In the genomic region with DNA sequence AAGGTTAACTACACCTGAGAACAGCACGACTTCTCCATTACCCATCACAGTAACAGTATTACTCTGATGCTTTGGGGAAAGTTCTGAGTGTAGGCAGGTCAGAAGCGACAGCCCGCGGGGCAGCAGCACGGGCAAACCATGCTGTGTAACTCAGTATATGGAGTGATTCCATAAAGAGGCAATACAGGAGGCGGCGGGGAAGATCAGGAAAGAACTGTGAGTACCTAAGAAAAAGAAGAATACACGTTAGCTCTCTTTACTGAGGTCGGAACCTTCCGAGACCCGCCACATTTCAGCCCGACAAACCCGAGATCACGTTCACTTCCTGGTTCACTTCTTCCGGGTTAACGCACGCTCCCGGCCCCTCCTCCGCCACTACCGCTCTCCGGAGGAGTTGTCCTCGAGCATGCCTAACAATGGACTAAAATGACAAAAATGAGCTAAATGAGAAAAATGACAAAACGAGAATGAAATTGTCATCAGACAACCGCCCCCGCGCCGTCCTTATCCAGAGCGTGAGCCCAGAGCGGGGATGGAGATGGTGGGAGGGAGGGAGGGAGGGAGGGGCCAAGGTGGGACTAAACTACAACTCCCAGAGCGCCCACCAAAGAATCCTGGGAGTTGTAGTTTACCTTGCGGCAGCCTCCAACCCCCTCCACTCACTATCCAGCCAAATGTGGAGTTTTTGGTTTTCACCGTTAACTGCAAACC, we compare ENCODE assay signal across 8 cellular contexts. TPM values are rescaled to one million over a fixed set of nuclear protein-coding genes. Genes with fewer than 3 reads are reported as not detected.
DNase-seq lines count a peak whose midpoint lies in the region; ATAC-seq and TF ChIP-seq lines count a peak whose summit lies in the region.

A gene with protein sequence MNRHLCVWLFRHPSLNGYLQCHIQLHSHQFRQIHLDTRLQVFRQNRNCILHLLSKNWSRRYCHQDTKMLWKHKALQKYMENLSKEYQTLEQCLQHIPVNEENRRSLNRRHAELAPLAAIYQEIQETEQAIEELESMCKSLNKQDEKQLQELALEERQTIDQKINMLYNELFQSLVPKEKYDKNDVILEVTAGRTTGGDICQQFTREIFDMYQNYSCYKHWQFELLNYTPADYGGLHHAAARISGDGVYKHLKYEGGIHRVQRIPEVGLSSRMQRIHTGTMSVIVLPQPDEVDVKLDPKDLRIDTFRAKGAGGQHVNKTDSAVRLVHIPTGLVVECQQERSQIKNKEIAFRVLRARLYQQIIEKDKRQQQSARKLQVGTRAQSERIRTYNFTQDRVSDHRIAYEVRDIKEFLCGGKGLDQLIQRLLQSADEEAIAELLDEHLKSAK (minus strand): TSS at position 316 of the 711 bp plus-strand sequence. CDS start 2,669 bp downstream, outside the sequence.

- ATAC-seq in GM21529 (IDR thresholded peaks at IDR 0.05; ENCODE audit: unreplicated experiment) (peak; percentile 93), IMR-90 (ENCODE audit: low read depth) (peak; percentile 99), PC-3 (peak; percentile 97)

- H3K14ac ChIP-seq in IMR-90 (replicated peaks; ENCODE audit: low read depth, low read length), result peak within 1 kb of the TSS; percentile 100

- DNase-seq in DMS114 treated with DMSO at 0.1 percent for 48 hours (lab: John Stamatoyannopoulos, UW; ENCODE audit: unreplicated experiment) (peak; percentile 67), IMR-90 (peak; percentile 69), PC-3 (peak; percentile 73), activated T-cell treated with anti-CD3 and anti-CD28 coated beads for 48 hours (ENCODE audit: low read depth) (peak; percentile 71), erythroblast (lab: John Stamatoyannopoulos, UW) (peak; percentile 87 to 90)
- peak; percentile 57 for DNase-seq in stimulated activated CD8-positive, alpha-beta memory T cell treated with anti-CD3 and anti-CD28 coated beads, Interleukin-7, amount 100 ng/mL, for 24 hours (ENCODE audit: low read depth)

- H3K23ac ChIP-seq in IMR-90 (ENCODE audit: low read depth, low read length), result peak within 1 kb of the TSS; percentile 99

- H3K9me2 ChIP-seq in PC-3 (replicated peaks; ENCODE audit: low read length), result no peaks in the 10 kb centered on the region

- CTCF ChIA-PET in IMR-90 (lab: Yijun Ruan, JAX) (interaction anchor here (0.5 kb wide), 1 partner anchor 301 kb away, joined by 3 read pairs; no protein-coding TSS in a partner anchor), PC-3 (lab: Charles Lee) (no interaction called here)

- dilution Hi-C loops in IMR-90 (cut with HindIII; ENCODE audit: low sequenced_read_pairs, unreplicated experiment), result no loop called here

- peaks cover 2% of the 10 kb centered on the region for H3K4me1 ChIP-seq in IMR-90 (ENCODE audit: control insufficient read depth, insufficient read depth, low read length)
- H3K4me1 ChIP-seq in PC-3 (ENCODE audit: insufficient read depth, low read length), result 0 out of 2 replicates have a peak, but pooled peaks cover 5% of the 10 kb centered on the region
- peaks cover 7% of the 10 kb centered on the region for H3K4me1 ChIP-seq in muscle layer of colon (ENCODE audit: insufficient read depth, low read length)

- peak within 1 kb of the TSS; percentile 100 for H2BK120ac ChIP-seq in IMR-90 (ENCODE audit: low read depth, low read length)

- H2AK9ac ChIP-seq in IMR-90 (replicated peaks; ENCODE audit: low read depth, low read length, poor library complexity), result peak within 1 kb of the TSS; percentile 58

- 0% methylated on average over 5 of the region's 32 CpGs; no CpG with 5 or more reads in 1 of the 2 experiments for WGBS in IMR-90 (ENCODE audit: extremely low coverage in 2 of 2, insufficient read length in 1 of 2), 2 experiments

- peak within 1 kb of the TSS; percentile 100 for H4K91ac ChIP-seq in IMR-90 (ENCODE audit: insufficient read depth, low read depth, low read length)

- H3K27me3 ChIP-seq in IMR-90 (ENCODE audit: control insufficient read depth, insufficient read depth, low read length) (no peaks in the 10 kb centered on the region), PC-3 (ENCODE audit: low read length) (no peaks in the 10 kb centered on the region), muscle layer of colon (ENCODE audit: control insufficient read depth in 1 of 2, insufficient read depth in 2 of 2, low read length in 2 of 2) (no peaks in the 10 kb centered on the region)

- H2BK15ac ChIP-seq in IMR-90 (ENCODE audit: low read depth, low read length), result peak within 1 kb of the TSS; percentile 96; the same call in 2 of the 3 replicates

- peak within 1 kb of the TSS; percentile 65; the same call in 1 of the 2 replicates for H2AK5ac ChIP-seq in IMR-90 (ENCODE audit: low read depth, low read length)

- H3K79me1 ChIP-seq in IMR-90 (ENCODE audit: low read depth in 1 of 2, low read length in 2 of 2), result peaks cover 9 to 10% of the 10 kb centered on the region in 2 experiments

- H3K9me3 ChIP-seq in IMR-90 (ENCODE audit: control insufficient read depth, insufficient read depth, low read length) (peaks cover 5% of the 10 kb centered on the region), PC-3 (ENCODE audit: low read length) (0 out of 2 replicates have a peak, but pooled peaks cover 3% of the 10 kb centered on the region), muscle layer of colon (ENCODE audit: low read length) (no peaks in the 10 kb centered on the region)

- no peaks in the 10 kb centered on the region; the same call in 1 of the 2 replicates for H3K79me2 ChIP-seq in PC-3 (ENCODE audit: low read length)

- in situ Hi-C loops in IMR-90 (cut with MboI; ENCODE audit: low sequenced_read_pairs), result no loop called here

- intact Hi-C loops in IMR-90 (cut with micrococcal nuclease) (no loop called here), PC-3 (cut with micrococcal nuclease) (no loop called here)

- peak within 1 kb of the TSS; percentile 98 to 100 for H4K8ac ChIP-seq in IMR-90 (ENCODE audit: low read depth in 2 of 2, low read length in 2 of 2)

- peak within 1 kb of the TSS; percentile 100 for H4K5ac ChIP-seq in IMR-90 (ENCODE audit: low read depth, low read length)

- H3K18ac ChIP-seq in IMR-90 (ENCODE audit: low read depth, low read length), result peak within 1 kb of the TSS; percentile 100

- POLR2A ChIA-PET in IMR-90 (lab: Charles Lee; ENCODE audit: unreplicated experiment), result no interaction called here
- POLR2A ChIA-PET in PC-3 (lab: Charles Lee; ENCODE audit: unreplicated experiment), result no interaction called here

- no TSS peak for BruUV-seq in IMR-90 (replicated peaks; lab: Mats Ljungman, UMichigan)
- no TSS peak for BruUV-seq in PC-3 (replicated peaks; lab: Mats Ljungman, UMichigan)

- TF ChIP-seq CTCF in IMR-90 (conservative IDR thresholded peaks at IDR 0.05; ENCODE audit: low read depth, low read length), result no peak
- TF ChIP-seq CTCF in PC-3 (conservative IDR thresholded peaks at IDR 0.05; ENCODE audit: low read depth, low read length), result no peak

- peak within 1 kb of the TSS; percentile 98 for H3K56ac ChIP-seq in IMR-90 (ENCODE audit: extremely low read depth, insufficient read depth, low read length)

- H3K36me3 ChIP-seq in IMR-90 (ENCODE audit: control insufficient read depth, insufficient read depth, low read length), result peaks cover 7% of the 10 kb centered on the region
- H3K36me3 ChIP-seq in PC-3 (ENCODE audit: low read depth, low read length), result 0 out of 2 replicates have a peak, but pooled peaks cover 4% of the 10 kb centered on the region
- peaks cover 10% of the 10 kb centered on the region for H3K36me3 ChIP-seq in muscle layer of colon (ENCODE audit: insufficient read depth, low read length)

- H3F3A ChIP-seq in PC-3 (ENCODE audit: low read length, unreplicated experiment), result no peaks in the 10 kb centered on the region

- peaks cover 3% of the 10 kb centered on the region; the same call in 1 of the 2 replicates for H3K9me1 ChIP-seq in IMR-90 (ENCODE audit: insufficient read depth, low read length)

- H3K4me2 ChIP-seq in IMR-90 (ENCODE audit: low read depth, low read length) (peak within 1 kb of the TSS; percentile 98), PC-3 (ENCODE audit: low read length) (peak within 1 kb of the TSS; percentile 84)

- H3K9ac ChIP-seq in IMR-90 (ENCODE audit: low read depth, low read length) (peak within 1 kb of the TSS; percentile 100), PC-3 (ENCODE audit: low read length) (peak within 1 kb of the TSS; percentile 76), muscle layer of colon (ENCODE audit: low read length) (peak within 1 kb of the TSS; percentile 51)

- H2BK5ac ChIP-seq in IMR-90 (ENCODE audit: low read depth, low read length, poor library complexity, severe bottlenecking), result peak within 1 kb of the TSS; percentile 100

- peak within 1 kb of the TSS; percentile 100 for H3K4ac ChIP-seq in IMR-90 (ENCODE audit: low read depth, low read length)

- peak within 1 kb of the TSS; percentile 96 for H2BK20ac ChIP-seq in IMR-90 (ENCODE audit: low read depth, low read length)

- TF ChIP-seq POLR2A in IMR-90 (IDR thresholded peaks at IDR 0.05; ENCODE audit: low read depth, low read length) (no peak; the same call in 1 of the 2 replicates), erythroblast (IDR thresholded peaks at IDR 0.05; ENCODE audit: low read length) (peak; percentile 80)

- TF ChIP-seq RAD21 in IMR-90 (IDR thresholded peaks at IDR 0.05; ENCODE audit: low read length), result peak; percentile 3; the same call in 1 of the 2 replicates

- H4K20me1 ChIP-seq in IMR-90 (ENCODE audit: insufficient read depth, low read length) (no peaks in the 10 kb centered on the region), PC-3 (ENCODE audit: low read length) (no peaks in the 10 kb centered on the region)

- H3K27ac ChIP-seq in IMR-90 (ENCODE audit: insufficient read depth, low read length) (peak within 1 kb of the TSS; percentile 100), PC-3 (ENCODE audit: low read length) (peak within 1 kb of the TSS; percentile 33; the same call in 1 of the 2 replicates), muscle layer of colon (ENCODE audit: low read depth, low read length) (peak within 1 kb of the TSS; percentile 48)

- peak within 1 kb of the TSS; percentile 100 for H3K4me3 ChIP-seq in IMR-90 (ENCODE audit: insufficient read depth, low read depth, low read length)
- H3K4me3 ChIP-seq in PC-3 (ENCODE audit: low read length), result peak within 1 kb of the TSS; percentile 84
- peak within 1 kb of the TSS; percentile 43 to 69 for H3K4me3 ChIP-seq in muscle layer of colon (ENCODE audit: low read depth in 1 of 2, low read length in 2 of 2)

- peak within 1 kb of the TSS; percentile 94 for H2AFZ ChIP-seq in IMR-90 (replicated peaks; ENCODE audit: low read length, poor library complexity)
- H2AFZ ChIP-seq in PC-3 (ENCODE audit: low read length), result peak within 1 kb of the TSS; percentile 96

TF ChIP-seq in IMR-90, 13 proteins besides CTCF, POLR2A, EP300 and RAD21:
- TF ChIP-seq MAZ (IDR thresholded peaks at IDR 0.05; ENCODE audit: borderline replicate concordance, low read depth, low read length) (peak; percentile 83; the same call in 1 of the 2 replicates), BHLHE40 (IDR thresholded peaks at IDR 0.05; ENCODE audit: low read depth, low read length) (peak; percentile 87), MAFK (IDR thresholded peaks at IDR 0.05; ENCODE audit: low read depth, low read length) (no peak), MXI1 (IDR thresholded peaks at IDR 0.05; ENCODE audit: borderline replicate concordance, low read depth, low read length) (peak; percentile 74; the same call in 1 of the 2 replicates)

RNA-seq across cellular contexts. Expression of the gene that starts here (rescaled TPM):
- total RNA-seq in IMR-90 (2012; rRNA removed) (9.7 and 12.4 TPM in 2 replicates), PC-3 (2014; rRNA removed) (4.7 and 8.2 TPM in 2 replicates)
- polyA plus RNA-seq in IMR-90 (2012; rRNA removed), result 6.8 and 9.7 TPM in 2 replicates
- polyA plus RNA-seq in IMR-90 (2012; cell fraction: cytosol; rRNA removed), result 1.2 and 1.5 TPM in 2 replicates
- 6.0 and 45.2 TPM in 2 replicates for polyA plus RNA-seq in IMR-90 (2012; cell fraction: nucleus; rRNA removed; ENCODE audit: low replicate concordance)

Comparison
In these comparisons a context has a peak if more than half of its experiments do, and no peak if none do; other contexts are left out.
1. Peak in every context shown above with its lines: DNase-seq, ATAC-seq, H3K4me3 ChIP-seq and H3K27ac ChIP-seq.
2. H3K27ac ChIP-seq: peak in every context shown above with its lines; median percentile 100 in IMR-90; 48 in muscle layer of colon; 33 in PC-3.